8 cellular contexts compared by ENCODE assay signal in genomic region chr17:7916383-7916677, GRCh38. TPM values are rescaled to one million over a fixed set of nuclear protein-coding genes. Genes with fewer than 3 reads are reported as not detected.
A peak's percentile ranks its signal among the peaks of the same experiment; 100 is the strongest.
DNase-seq lines count a peak whose midpoint lies in the region; ATAC-seq and TF ChIP-seq lines count a peak whose summit lies in the region.

No MANE protein-coding gene starts in this region.

- H3K36me3 Mint-ChIP-seq in CD14-positive monocyte (peaks cover 6 to 8% of the 10 kb centered on the region in 2 donors), chondrocyte (ENCODE audit: low read depth) (peaks cover 4% of the 10 kb centered on the region)
- H3K36me3 Mint-ChIP-seq in natural killer cell treated with Interleukin-12 subunit alpha and Interleukin-12 subunit beta and Interleukin-15 and Interleukin-18, amount 100 ng/mL, for 72 hours = no peaks in the 10 kb centered on the region

- H3K27ac ChIP-seq in HUES64 (ENCODE audit: low read depth, low read length) (no peak overlapping the region; the same call in 1 of the 2 replicates), foreskin keratinocyte (no peak overlapping the region)

- ATAC-seq in natural killer cell treated with Interleukin-12 subunit alpha and Interleukin-12 subunit beta and Interleukin-15 and Interleukin-18, amount 100 ng/mL, for 72 hours = no peak
- no peak for ATAC-seq in foreskin keratinocyte

- H3K9me3 Mint-ChIP-seq in CD14-positive monocyte = no peaks in the 10 kb centered on the region
- H3K9me3 Mint-ChIP-seq in chondrocyte (ENCODE audit: low read depth) = no peaks in the 10 kb centered on the region
- H3K9me3 Mint-ChIP-seq in natural killer cell treated with Interleukin-12 subunit alpha and Interleukin-12 subunit beta and Interleukin-15 and Interleukin-18, amount 100 ng/mL, for 72 hours = no peaks in the 10 kb centered on the region

- TF ChIP-seq CTCF in CD14-positive monocyte (IDR thresholded peaks at IDR 0.05) = no peak
- TF ChIP-seq CTCF in chondrocyte (IDR thresholded peaks at IDR 0.05) = no peak
- TF ChIP-seq CTCF in foreskin keratinocyte (conservative IDR thresholded peaks at IDR 0.05) = no peak

- peaks cover 44% of the 10 kb centered on the region for H3K27me3 ChIP-seq in HUES64 (ENCODE audit: insufficient read depth, low read length)
- no peaks in the 10 kb centered on the region for H3K27me3 ChIP-seq in foreskin keratinocyte

- peak overlapping the region; percentile 51 for H3K4me3 ChIP-seq in HUES64 (ENCODE audit: low read length)

- H3K4me1 ChIP-seq in HUES64 (ENCODE audit: insufficient read depth, low read length) (no peaks in the 10 kb centered on the region), foreskin keratinocyte (peaks cover 7% of the 10 kb centered on the region)

- intact Hi-C loops in CD14-positive monocyte (cut with micrococcal nuclease) = no loop called here

- H3K27me3 Mint-ChIP-seq in CD14-positive monocyte (ENCODE audit: low read depth in 3 of 3) (peaks cover 0 to 2% (median 1%) of the 10 kb centered on the region in 3 donors), chondrocyte (ENCODE audit: low read depth) (no peaks in the 10 kb centered on the region)
- H3K27me3 Mint-ChIP-seq in natural killer cell treated with Interleukin-12 subunit alpha and Interleukin-12 subunit beta and Interleukin-15 and Interleukin-18, amount 100 ng/mL, for 72 hours = no peaks in the 10 kb centered on the region

- DNase-seq in CD14-positive monocyte (ENCODE audit: low spot score) = no peak
- DNase-seq in chondrocyte (ENCODE audit: low spot score) = no peak
- no peak for DNase-seq in natural killer cell treated with Interleukin-12 subunit alpha and Interleukin-12 subunit beta and Interleukin-15 and Interleukin-18, amount 100 ng/mL, for 72 hours (ENCODE audit: low spot score)
- DNase-seq in dermis blood vessel endothelial cell = no peak
- no peak for DNase-seq in AG08395 (ENCODE audit: low spot score)
- DNase-seq in foreskin melanocyte = no peak
- no peak for DNase-seq in foreskin keratinocyte

- H3K4me1 Mint-ChIP-seq in CD14-positive monocyte (peaks cover 35% of the 10 kb centered on the region), chondrocyte (ENCODE audit: low read depth) (peaks cover 19% of the 10 kb centered on the region)
- H3K4me1 Mint-ChIP-seq in natural killer cell treated with Interleukin-12 subunit alpha and Interleukin-12 subunit beta and Interleukin-15 and Interleukin-18, amount 100 ng/mL, for 72 hours (ENCODE audit: low read depth in 2 of 2) = peaks cover 21 to 23% of the 10 kb centered on the region in 2 donors

- H3K4me3 Mint-ChIP-seq in CD14-positive monocyte = peak overlapping the region; percentile 47 to 51
- peak overlapping the region; percentile 62 for H3K4me3 Mint-ChIP-seq in chondrocyte (ENCODE audit: unreplicated experiment)
- peak overlapping the region; percentile 74 for H3K4me3 Mint-ChIP-seq in natural killer cell treated with Interleukin-12 subunit alpha and Interleukin-12 subunit beta and Interleukin-15 and Interleukin-18, amount 100 ng/mL, for 72 hours

- no peaks in the 10 kb centered on the region for H3K36me3 ChIP-seq in HUES64 (ENCODE audit: insufficient read depth, low read length)

- peak overlapping the region; percentile 52; the same call in 1 of the 2 replicates for H3K9ac ChIP-seq in HUES64 (ENCODE audit: low read depth, low read length)

- WGBS in HUES64 = 44% methylated on average over 15 of the region's 15 CpGs

- no peaks in the 10 kb centered on the region; the same call in 1 of the 2 replicates for H3K9me3 ChIP-seq in HUES64 (ENCODE audit: insufficient read depth, low read depth, low read length)

- peak overlapping the region; percentile 62 to 83 (median 78) for H3K27ac Mint-ChIP-seq in CD14-positive monocyte
- H3K27ac Mint-ChIP-seq in chondrocyte (ENCODE audit: unreplicated experiment) = peak overlapping the region; percentile 85
- H3K27ac Mint-ChIP-seq in natural killer cell treated with Interleukin-12 subunit alpha and Interleukin-12 subunit beta and Interleukin-15 and Interleukin-18, amount 100 ng/mL, for 72 hours = peak overlapping the region; percentile 66 to 88

RNA-seq across cellular contexts. Expression of gene RNF227, which starts 0.2 kb away (rescaled TPM):
- polyA plus RNA-seq in CD14-positive monocyte = 1 to 10 TPM in 1 of 2 donors, under 1 TPM in 1; 0.59 to 1.3 TPM
- 1.1 TPM for polyA plus RNA-seq in HUES64 (2013, experiment 1 of 2)
- 1.0 TPM for polyA plus RNA-seq in HUES64 (2013, experiment 2 of 2)
- total RNA-seq in chondrocyte = 1.6 to 2.2 TPM (median 1.8 TPM) in 3 replicates
- 1 to 10 TPM; 2.5 to 4.7 TPM for total RNA-seq in natural killer cell treated with Interleukin-12 subunit alpha and Interleukin-12 subunit beta and Interleukin-15 and Interleukin-18, amount 100 ng/mL, for 72 hours
- total RNA-seq in dermis blood vessel endothelial cell = 1.6 and 3.1 TPM in 2 replicates
- total RNA-seq in foreskin keratinocyte = 1.9 and 2.3 TPM in 2 replicates
- 1.5 TPM in 2 replicates for polyA plus RNA-seq in foreskin keratinocyte

RNA-seq across cellular contexts. Expression of gene KCNAB3, which starts 13.3 kb away (rescaled TPM):
- polyA plus RNA-seq in CD14-positive monocyte (not detected), foreskin keratinocyte (0.81 and 0.83 TPM in 2 replicates)
- 2.1 TPM for polyA plus RNA-seq in HUES64 (2013, experiment 1 of 2)
- 3.1 TPM for polyA plus RNA-seq in HUES64 (2013, experiment 2 of 2)
- total RNA-seq in chondrocyte (1.9 to 3.2 TPM (median 2.3 TPM) in 3 replicates), dermis blood vessel endothelial cell (0.05 and 0.68 TPM in 2 replicates), foreskin keratinocyte (0.78 and 1.0 TPM in 2 replicates)
- 10 to 100 TPM in 1 of 2 donors, 1 to 10 TPM in 1; 8.9 to 14.6 TPM for total RNA-seq in natural killer cell treated with Interleukin-12 subunit alpha and Interleukin-12 subunit beta and Interleukin-15 and Interleukin-18, amount 100 ng/mL, for 72 hours

RNA-seq across cellular contexts. Expression of gene TRAPPC1, which starts 15.4 kb away (rescaled TPM):
- polyA plus RNA-seq in CD14-positive monocyte (100 to 1,000 TPM; 172 to 224 TPM), foreskin keratinocyte (359 and 390 TPM in 2 replicates)
- polyA plus RNA-seq in HUES64 (2013, experiment 1 of 2) = 82.4 TPM
- polyA plus RNA-seq in HUES64 (2013, experiment 2 of 2) = 101 TPM
- total RNA-seq in chondrocyte (113 to 135 TPM (median 121 TPM) in 3 replicates), dermis blood vessel endothelial cell (46.1 and 67.5 TPM in 2 replicates), foreskin keratinocyte (117 and 135 TPM in 2 replicates)
- 100 to 1,000 TPM; 162 to 217 TPM for total RNA-seq in natural killer cell treated with Interleukin-12 subunit alpha and Interleukin-12 subunit beta and Interleukin-15 and Interleukin-18, amount 100 ng/mL, for 72 hours

RNA-seq across cellular contexts. Expression of gene CNTROB, which starts 15.7 kb away (rescaled TPM):
- polyA plus RNA-seq in CD14-positive monocyte (1 to 10 TPM; 4.7 to 6.5 TPM), foreskin keratinocyte (28.2 and 29.1 TPM in 2 replicates)
- polyA plus RNA-seq in HUES64 (2013, experiment 1 of 2) = 21.1 TPM
- 25.0 TPM for polyA plus RNA-seq in HUES64 (2013, experiment 2 of 2)
- total RNA-seq in chondrocyte (28.7 to 29.2 TPM (median 29.2 TPM) in 3 replicates), dermis blood vessel endothelial cell (17.4 and 21.8 TPM in 2 replicates), foreskin keratinocyte (29.0 and 31.8 TPM in 2 replicates)
- total RNA-seq in natural killer cell treated with Interleukin-12 subunit alpha and Interleukin-12 subunit beta and Interleukin-15 and Interleukin-18, amount 100 ng/mL, for 72 hours = 10 to 100 TPM; 32.6 to 74.6 TPM

RNA-seq across cellular contexts. Expression of gene CHD3, which starts 27.7 kb away (rescaled TPM):
- polyA plus RNA-seq in CD14-positive monocyte (under 1 TPM; 0.55 to 0.91 TPM), foreskin keratinocyte (66.8 and 76.4 TPM in 2 replicates)
- polyA plus RNA-seq in HUES64 (2013, experiment 1 of 2) = 23.9 TPM
- 24.9 TPM for polyA plus RNA-seq in HUES64 (2013, experiment 2 of 2)
- total RNA-seq in chondrocyte (129 to 138 TPM (median 134 TPM) in 3 replicates), dermis blood vessel endothelial cell (108 and 132 TPM in 2 replicates), foreskin keratinocyte (89.8 and 91.3 TPM in 2 replicates)
- 100 to 1,000 TPM; 106 to 192 TPM for total RNA-seq in natural killer cell treated with Interleukin-12 subunit alpha and Interleukin-12 subunit beta and Interleukin-15 and Interleukin-18, amount 100 ng/mL, for 72 hours
